11 cellular contexts compared by ENCODE assay signal in the genomic region with DNA sequence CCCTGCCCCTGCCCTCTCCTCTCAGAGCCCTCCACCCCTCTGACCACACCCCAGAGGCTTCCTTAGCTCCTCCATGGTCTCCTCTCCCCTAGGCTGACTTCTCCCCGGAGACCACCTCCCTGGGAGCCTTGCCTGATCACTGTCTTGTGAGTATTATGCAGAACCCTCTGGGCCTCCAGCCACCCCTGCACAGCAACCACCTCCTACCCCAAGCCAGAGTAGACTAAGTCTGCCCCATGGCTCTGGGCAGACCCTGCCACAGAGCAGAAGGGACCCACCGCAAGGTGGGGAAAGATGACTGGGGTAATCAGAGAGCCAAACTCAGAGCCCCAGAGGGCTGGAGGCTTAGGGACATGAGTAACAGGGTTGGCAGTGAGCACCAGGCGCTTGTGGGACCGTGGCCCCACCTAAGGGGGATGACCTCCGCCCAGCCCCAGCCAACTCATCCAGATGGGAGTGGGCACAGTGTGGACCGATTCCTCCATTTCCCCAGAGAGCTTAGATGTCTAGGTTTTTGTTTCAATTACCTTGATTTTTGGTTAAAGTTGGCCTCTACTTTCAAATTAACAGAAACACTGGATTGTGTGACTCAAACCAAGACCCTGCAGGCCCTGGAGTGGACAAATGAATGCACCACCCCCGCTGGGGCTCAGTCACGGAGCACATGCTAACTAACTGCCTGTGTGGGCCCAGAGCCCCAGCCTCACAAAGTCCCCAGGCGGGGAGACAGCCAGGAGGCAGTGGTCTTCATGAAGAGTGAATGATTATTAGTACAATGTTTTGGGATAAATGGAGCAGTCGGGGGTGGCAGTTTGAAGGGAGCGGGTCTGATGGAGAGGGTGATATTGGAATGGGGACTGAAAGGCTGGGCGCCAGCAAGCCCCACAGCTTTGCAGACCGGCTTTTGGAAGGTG.
"Had no signal": no experiment of that assay in that cellular context is flagged by ENCODE, and none has a peak within 500 bp of the region (broad histone marks: within the 10 kb centered on the region; RNA-seq: fewer than 3 reads in every experiment).

No MANE protein-coding gene starts in this region.

- DNase-seq: activated CD4-positive, alpha-beta T cell treated with anti-CD3 and anti-CD28 coated beads, Interleukin-2, amount 10 ng/mL, durations not matched to agents 7 days and 5 days; activated CD4-positive, CD25-positive, alpha-beta regulatory T cell; amygdala; kidney glomerular epithelial cell; right cardiac atrium; stimulated activated CD4-positive, alpha-beta T cell treated with anti-CD3 and anti-CD28 coated beads, Interleukin-2, amount 100 ng/mL, for 24 hours; stimulated activated naive B cell treated with anti-CD40 and anti-IgM and Interleukin-4, amounts not matched to agents 10 μg/mL and 1 μg/mL and 100 μg/mL, for 72 hours had no signal

- H3K27me3 ChIP-seq: breast epithelium, upper lobe of left lung had no signal

- H3K4me3 ChIP-seq: breast epithelium, upper lobe of left lung had no signal

- H3K27ac ChIP-seq: breast epithelium, upper lobe of left lung had no signal

- H3K4me1 ChIP-seq: breast epithelium had no signal

- FAIRE-seq: endothelial cell of umbilical vein, frontal cortex had no signal

- H3K9me3 ChIP-seq: breast epithelium, upper lobe of left lung had no signal

- H3K36me3 ChIP-seq: breast epithelium, upper lobe of left lung had no signal

- ATAC-seq: right cardiac atrium; stimulated activated naive B cell treated with anti-CD40 and anti-IgM and Interleukin-4, amounts not matched to agents 10 μg/mL and 1 μg/mL and 100 μg/mL, for 72 hours had no signal
